24 cellular contexts compared by ENCODE assay signal in genomic region chr2:33168425-33168824, GRCh38.
DNase-seq lines count a peak whose midpoint lies in the region; ATAC-seq, FAIRE-seq and TF ChIP-seq lines count a peak whose summit lies in the region.
"Had no signal": no experiment of that assay in that cellular context is flagged by ENCODE, and none has a peak within 500 bp of the region (broad histone marks: within the 10 kb centered on the region; RNA-seq: fewer than 3 reads in every experiment).

No MANE protein-coding gene starts in this region.

- peak overlapping the region; percentile 49 for H2BK5ac ChIP-seq in IMR-90 (ENCODE audit: low read depth, low read length, poor library complexity, severe bottlenecking)
- no peak overlapping the region for H2BK5ac ChIP-seq in H1 (ENCODE audit: low read depth, low read length)

- dilution Hi-C loops in IMR-90 (cut with HindIII; ENCODE audit: low sequenced_read_pairs, unreplicated experiment): no loop called here

- H3K79me2 ChIP-seq in GM23248 (ENCODE audit: insufficient read depth) (peaks cover 43% of the 10 kb centered on the region), H1 (ENCODE audit: control insufficient read depth in 1 of 2, insufficient read depth in 2 of 2, low read length in 2 of 2) (no peaks in the 10 kb centered on the region)

- peaks cover 47% of the 10 kb centered on the region for H3K4me1 ChIP-seq in GM23248 (ENCODE audit: insufficient read depth)
- H3K4me1 ChIP-seq in IMR-90 (ENCODE audit: control insufficient read depth, insufficient read depth, low read length): peaks cover 18% of the 10 kb centered on the region
- H3K4me1 ChIP-seq in H1 (replicated peaks in 1 of 4; ENCODE audit: control insufficient read depth in 3 of 4, insufficient read depth in 4 of 4, low read length in 3 of 4): no peaks in the 10 kb centered on the region
- H3K4me1 ChIP-seq in skeletal muscle satellite cell (ENCODE audit: control insufficient read depth, insufficient read depth, low read length): peaks cover 51% of the 10 kb centered on the region
- peaks cover 0 to 26% (median 6%) of the 10 kb centered on the region in 4 donors for H3K4me1 ChIP-seq in stomach
- H3K4me1 ChIP-seq: BLaER1 treated with 17β-estradiol and CSF1 and Interleukin-3, amounts not matched to agents 10 nM and 100 nM had no signal

- no peak for ATAC-seq in IMR-90 (ENCODE audit: low read depth)
- ATAC-seq: CD8-positive, alpha-beta T cell; HCT116; PC-3 had no signal

- 0 out of 2 replicates have a peak overlapping the region, but pooled peaks have one; percentile 5 for H4K91ac ChIP-seq in IMR-90 (ENCODE audit: insufficient read depth, low read depth, low read length)
- no peak overlapping the region for H4K91ac ChIP-seq in H1 (replicated peaks; ENCODE audit: insufficient read length, low read length)

- H3K4me2 ChIP-seq in GM23248 (ENCODE audit: unreplicated experiment) (peak overlapping the region; percentile 84), IMR-90 (ENCODE audit: low read depth, low read length) (no peak overlapping the region), H1 (ENCODE audit: insufficient read depth in 1 of 2, low read depth in 2 of 2, low read length in 2 of 2) (no peak overlapping the region), skeletal muscle satellite cell (ENCODE audit: low read length) (no peak overlapping the region)
- H3K4me2 ChIP-seq: BLaER1 treated with 17β-estradiol and CSF1 and Interleukin-3, amounts not matched to agents 10 nM and 100 nM had no signal

- H2AK5ac ChIP-seq in IMR-90 (ENCODE audit: low read depth, low read length) (peak overlapping the region; percentile 76; the same call in 1 of the 2 replicates), H1 (ENCODE audit: low read depth, low read length) (no peak overlapping the region)

- POLR2A ChIA-PET in IMR-90 (lab: Charles Lee; ENCODE audit: unreplicated experiment) (no interaction called here), H1 (lab: Charles Lee; ENCODE audit: partially characterized antibody) (no interaction called here)

- H3K18ac ChIP-seq in IMR-90 (ENCODE audit: low read depth, low read length) (peak overlapping the region; percentile 75; the same call in 1 of the 2 replicates), H1 (ENCODE audit: extremely low read depth, low read length) (no peak overlapping the region)

- H3K9ac ChIP-seq in GM23248: no peak overlapping the region
- H3K9ac ChIP-seq in IMR-90 (ENCODE audit: low read depth, low read length): no peak overlapping the region
- H3K9ac ChIP-seq in H1 (replicated peaks in 1 of 4; ENCODE audit: extremely low read depth in 1 of 4, low read depth in 3 of 4, low read length in 3 of 4): no peak overlapping the region
- peak overlapping the region; percentile 3 for H3K9ac ChIP-seq in skeletal muscle satellite cell (ENCODE audit: low read depth, low read length)
- H3K9ac ChIP-seq: BLaER1 treated with 17β-estradiol and CSF1 and Interleukin-3, amounts not matched to agents 10 nM and 100 nM had no signal

- H2BK120ac ChIP-seq in IMR-90 (ENCODE audit: low read depth, low read length) (peak overlapping the region; percentile 39; the same call in 1 of the 2 replicates), H1 (replicated peaks; ENCODE audit: low read depth, low read length) (no peak overlapping the region)

- H4K20me1 ChIP-seq in GM23248 (ENCODE audit: insufficient read depth) (no peaks in the 10 kb centered on the region), IMR-90 (ENCODE audit: insufficient read depth, low read length) (no peaks in the 10 kb centered on the region), H1 (replicated peaks in 1 of 2; ENCODE audit: control insufficient read depth in 1 of 2, insufficient read depth in 2 of 2, low read length in 2 of 2) (no peaks in the 10 kb centered on the region)
- H4K20me1 ChIP-seq: BLaER1 treated with 17β-estradiol and CSF1 and Interleukin-3, amounts not matched to agents 10 nM and 100 nM had no signal

- H4K5ac ChIP-seq in IMR-90 (ENCODE audit: low read depth, low read length) (peak overlapping the region; percentile 63; the same call in 1 of the 2 replicates), H1 (ENCODE audit: insufficient read length, low read depth, low read length) (no peak overlapping the region)

- H3K36me3 ChIP-seq in GM23248 (ENCODE audit: low read depth) (no peaks in the 10 kb centered on the region), IMR-90 (ENCODE audit: control insufficient read depth, insufficient read depth, low read length) (peaks cover 2% of the 10 kb centered on the region; the same call in 1 of the 2 replicates), H1 (ENCODE audit: control insufficient read depth in 2 of 4, insufficient read depth in 4 of 4, low read length in 3 of 4) (no peaks in the 10 kb centered on the region), skeletal muscle satellite cell (ENCODE audit: insufficient read depth, low read length) (peaks cover 4% of the 10 kb centered on the region), stomach (no peaks in the 10 kb centered on the region)
- H3K36me3 ChIP-seq: BLaER1 treated with 17β-estradiol and CSF1 and Interleukin-3, amounts not matched to agents 10 nM and 100 nM had no signal

- peaks cover 43% of the 10 kb centered on the region for H3F3A ChIP-seq in GM23248 (ENCODE audit: insufficient read depth)

- H3K9me3 ChIP-seq in GM23248 (ENCODE audit: low read depth): no peaks in the 10 kb centered on the region
- H3K9me3 ChIP-seq in IMR-90 (ENCODE audit: control insufficient read depth, insufficient read depth, low read length): no peaks in the 10 kb centered on the region
- peaks cover 0 to 5% of the 10 kb centered on the region in 2 experiments; a peak in 1 of 4 replicates for H3K9me3 ChIP-seq in H1 (ENCODE audit: insufficient read depth in 2 of 2, low read depth in 1 of 2, low read length in 1 of 2)
- H3K9me3 ChIP-seq in skeletal muscle satellite cell (replicated peaks; ENCODE audit: low read length): no peaks in the 10 kb centered on the region
- no peaks in the 10 kb centered on the region for H3K9me3 ChIP-seq in stomach
- H3K9me3 ChIP-seq: BLaER1 treated with 17β-estradiol and CSF1 and Interleukin-3, amounts not matched to agents 10 nM and 100 nM had no signal

- no peak overlapping the region for H3K56ac ChIP-seq in IMR-90 (ENCODE audit: extremely low read depth, insufficient read depth, low read length)
- no peak overlapping the region for H3K56ac ChIP-seq in H1 (replicated peaks; ENCODE audit: insufficient read length, low read depth, low read length)

- H3K27ac ChIP-seq in GM23248 (peak overlapping the region; percentile 69), IMR-90 (ENCODE audit: insufficient read depth, low read length) (no peak overlapping the region), H1 (ENCODE audit: low read depth, low read length) (no peak overlapping the region), stomach (no peak overlapping the region)
- H3K27ac ChIP-seq: BLaER1 treated with 17β-estradiol and CSF1 and Interleukin-3, amounts not matched to agents 10 nM and 100 nM; RWPE1 had no signal

- H4K8ac ChIP-seq in IMR-90 (ENCODE audit: low read depth in 2 of 2, low read length in 2 of 2) (peak overlapping the region; percentile 18 to 72; a peak in 3 of 4 replicates), H1 (ENCODE audit: extremely low read depth, insufficient read depth, low read length) (no peak overlapping the region)

- peaks cover 1% of the 10 kb centered on the region; the same call in 1 of the 2 replicates for H3K23me2 ChIP-seq in H1 (ENCODE audit: low read depth, low read length)

- 0 out of 2 replicates have a peak overlapping the region, but pooled peaks have one; percentile 63 for H2BK20ac ChIP-seq in IMR-90 (ENCODE audit: low read depth, low read length)
- no peak overlapping the region for H2BK20ac ChIP-seq in H1 (ENCODE audit: low read length)

- DNase-seq in GM23248 (no peak), IMR-90 (no peak), H1 (ENCODE audit: low read depth in 1 of 2, low spot score in 2 of 2) (no peak), iPS-NIHi11 (ENCODE audit: low spot score) (no peak), AG08395 (ENCODE audit: low spot score) (no peak), stomach (no peak)
- no peak for DNase-seq in stimulated activated naive CD4-positive, alpha-beta T cell (lab: John Stamatoyannopoulos, UW)
- DNase-seq: CD8-positive, alpha-beta T cell; DMS79 treated with DMSO at 0.1 percent for 48 hours; KG1; MV-4-11; NCI-H1417; NCI-H187; NCI-H2107; NCI-H226; NCI-H524; NCI-H82; PC-3; SIG-M5 had no signal

- H3K14ac ChIP-seq in IMR-90 (replicated peaks; ENCODE audit: low read depth, low read length) (peak overlapping the region; percentile 12), H1 (ENCODE audit: insufficient read length) (no peak overlapping the region)

- H2AK9ac ChIP-seq in IMR-90 (replicated peaks; ENCODE audit: low read depth, low read length, poor library complexity): no peak overlapping the region

- H2BK12ac ChIP-seq in H1 (ENCODE audit: low read depth, low read length): no peak overlapping the region

- no peak for TF ChIP-seq RAD21 in IMR-90 (IDR thresholded peaks at IDR 0.05; ENCODE audit: low read length)
- TF ChIP-seq RAD21 in H1 (IDR thresholded peaks at IDR 0.05 in 1 of 2, conservative IDR thresholded peaks at IDR 0.05 in 1 of 2; ENCODE audit: low read depth in 2 of 2, low read length in 2 of 2): no peak

- H3K27me3 ChIP-seq in GM23248 (replicated peaks; ENCODE audit: insufficient read depth) (no peaks in the 10 kb centered on the region), IMR-90 (ENCODE audit: control insufficient read depth, insufficient read depth, low read length) (no peaks in the 10 kb centered on the region), H1 (replicated peaks in 1 of 4; ENCODE audit: control insufficient read depth in 3 of 4, extremely low read depth in 1 of 4, insufficient read depth in 3 of 4, low read length in 3 of 4) (no peaks in the 10 kb centered on the region), skeletal muscle satellite cell (ENCODE audit: control insufficient read depth, insufficient read depth, low read length) (no peaks in the 10 kb centered on the region), stomach (no peaks in the 10 kb centered on the region)
- H3K27me3 ChIP-seq: BLaER1 treated with 17β-estradiol and CSF1 and Interleukin-3, amounts not matched to agents 10 nM and 100 nM had no signal

- no peak overlapping the region; the same call in 1 of the 2 replicates for H3K23ac ChIP-seq in IMR-90 (ENCODE audit: low read depth, low read length)
- H3K23ac ChIP-seq in H1 (ENCODE audit: insufficient read length): no peak overlapping the region

- intact Hi-C loops in IMR-90 (cut with micrococcal nuclease) (no loop called here), stomach (cut with DNase I; ENCODE audit: low total_unique reads) (no loop called here)

- no peak for TF ChIP-seq EP300 in H1 (IDR thresholded peaks at IDR 0.05; ENCODE audit: borderline replicate concordance in 1 of 2, low read depth in 2 of 2, low read length in 2 of 2)
- no peak for TF ChIP-seq EP300 in stomach (IDR thresholded peaks at IDR 0.05)

- no TSS peak for BruUV-seq in IMR-90 (replicated peaks; lab: Mats Ljungman, UMichigan)

- H3K4me3 ChIP-seq in GM23248 (no peak overlapping the region), IMR-90 (ENCODE audit: insufficient read depth, low read depth, low read length) (no peak overlapping the region), H1 (ENCODE audit: extremely low read depth in 1 of 4, insufficient read depth in 2 of 4, low read depth in 3 of 4, low read length in 4 of 4) (no peak overlapping the region), skeletal muscle satellite cell (ENCODE audit: low read length) (no peak overlapping the region), stomach (no peak overlapping the region)
- H3K4me3 ChIP-seq: BLaER1 treated with 17β-estradiol and CSF1 and Interleukin-3, amounts not matched to agents 10 nM and 100 nM had no signal

- H3K4ac ChIP-seq in IMR-90 (ENCODE audit: low read depth, low read length) (peak overlapping the region; percentile 22; the same call in 1 of the 2 replicates), H1 (replicated peaks; ENCODE audit: insufficient read length, low read depth, low read length) (peak overlapping the region; percentile 72)

- peaks cover 28 to 39% of the 10 kb centered on the region in 2 experiments for H3K79me1 ChIP-seq in IMR-90 (ENCODE audit: low read depth in 1 of 2, low read length in 2 of 2)
- H3K79me1 ChIP-seq in H1 (ENCODE audit: low read depth, low read length): no peaks in the 10 kb centered on the region

- H2BK15ac ChIP-seq in IMR-90 (ENCODE audit: low read depth, low read length): peak overlapping the region; percentile 70; the same call in 1 of the 3 replicates
- no peak overlapping the region for H2BK15ac ChIP-seq in H1 (ENCODE audit: low read length)

- in situ Hi-C loops in GM23248 (cut with MboI) (no loop called here), IMR-90 (cut with MboI; ENCODE audit: low sequenced_read_pairs) (no loop called here)

- H3K9me2 ChIP-seq in GM23248 (ENCODE audit: insufficient read depth): no peaks in the 10 kb centered on the region

- no peak for FAIRE-seq in H1 (lab: Jason Lieb, UNC)
- FAIRE-seq: D721Med had no signal

- H2AFZ ChIP-seq in GM23248 (peak overlapping the region; percentile 38; the same call in 1 of the 2 replicates), IMR-90 (replicated peaks; ENCODE audit: low read length, poor library complexity) (no peak overlapping the region), H1 (ENCODE audit: low read length) (no peak overlapping the region)

- H3K9me1 ChIP-seq in IMR-90 (ENCODE audit: insufficient read depth, low read length): peaks cover 4% of the 10 kb centered on the region

- TF ChIP-seq POLR2A in IMR-90 (IDR thresholded peaks at IDR 0.05; ENCODE audit: low read depth, low read length) (no peak), H1 (IDR thresholded peaks at IDR 0.05; ENCODE audit: control extremely low read depth in 1 of 2, low read depth in 2 of 2, low read length in 2 of 2) (no peak), stomach (IDR thresholded peaks at IDR 0.05) (no peak)

- CTCF ChIA-PET in IMR-90 (lab: Yijun Ruan, JAX) (no interaction called here), H1 (lab: Charles Lee; ENCODE audit: partially characterized antibody) (interaction anchor here (0.6 to 1.5 kb wide), 3 partner anchors 19 to 356 kb away, joined by 3 to 4 read pairs (median 4); no protein-coding TSS in a partner anchor)

- TF ChIP-seq CTCF in IMR-90 (conservative IDR thresholded peaks at IDR 0.05; ENCODE audit: low read depth, low read length): no peak
- no peak for TF ChIP-seq CTCF in H1 (IDR thresholded peaks at IDR 0.05; ENCODE audit: control extremely low read depth in 1 of 3, insufficient read depth in 1 of 3, low read depth in 1 of 3, low read length in 3 of 3)
- TF ChIP-seq CTCF in stomach (IDR thresholded peaks at IDR 0.05): no peak
